Comparison of ENCODE assay signal across 29 cellular contexts in the genomic region with DNA sequence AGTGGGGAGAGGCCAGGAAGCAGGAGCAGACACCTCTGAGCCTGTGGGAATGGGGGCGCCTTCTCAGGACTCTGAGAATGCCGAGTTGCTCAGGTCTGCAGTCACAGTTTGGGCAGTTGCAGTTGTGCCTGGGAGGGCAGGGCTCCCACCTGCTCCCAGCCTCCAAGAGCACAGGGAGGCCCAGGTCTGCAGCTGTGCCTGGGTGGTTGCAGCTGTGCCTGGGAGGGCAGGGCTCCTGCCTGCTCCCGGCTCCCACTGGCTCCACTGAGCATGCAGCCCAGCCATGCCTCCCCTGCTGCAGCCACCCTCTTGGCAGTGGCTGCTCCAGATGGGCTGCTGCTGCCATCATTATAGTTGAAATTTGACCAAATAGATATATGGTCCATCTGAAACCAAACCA.
"Had no signal": no experiment of that assay in that cellular context is flagged by ENCODE, and none has a peak within 500 bp of the region (broad histone marks: within the 10 kb centered on the region; RNA-seq: fewer than 3 reads in every experiment).

No MANE protein-coding gene starts in this region.

- H3K27ac ChIP-seq: adrenal gland, KMS-11, Peyer's patch had no signal

- ATAC-seq: activated CD8-positive, alpha-beta T cell treated with anti-CD3 and anti-CD28 coated beads, Interleukin-2, amount 10 ng/mL, durations not matched to agents 7 days and 5 days; PC-3 had no signal

- H3K36me3 ChIP-seq: adrenal gland, Peyer's patch had no signal

- H3K4me1 Mint-ChIP-seq: brain had no signal

- H3K27me3 ChIP-seq: adrenal gland, Peyer's patch had no signal

- H3K9me3 ChIP-seq: Peyer's patch had no signal

- H3K27me3 Mint-ChIP-seq: activated CD4-positive, alpha-beta T cell treated with anti-CD3 and anti-CD28 coated beads, Interleukin-2, amount 10 ng/mL, durations not matched to agents 7 days and 5 days; activated naive CD4-positive, alpha-beta T cell treated with anti-CD3 and anti-CD28 coated beads, Interleukin-2, amount 10 ng/mL, durations not matched to agents 7 days and 5 days; activated naive CD8-positive, alpha-beta T cell treated with anti-CD3 and anti-CD28 coated beads, Interleukin-2, amount 10 ng/mL, durations not matched to agents 7 days and 5 days; activated T-cell treated with anti-CD3 and anti-CD28 coated beads, Interleukin-2, amount 50 U/mL, for 24 hours had no signal

- H3K27ac Mint-ChIP-seq: activated CD4-positive, alpha-beta T cell treated with anti-CD3 and anti-CD28 coated beads, Interleukin-2, amount 10 ng/mL, durations not matched to agents 7 days and 5 days; activated CD8-positive, alpha-beta T cell treated with anti-CD3 and anti-CD28 coated beads, Interleukin-2, amount 10 ng/mL, durations not matched to agents 7 days and 5 days; activated naive CD4-positive, alpha-beta T cell treated with anti-CD3 and anti-CD28 coated beads, Interleukin-2, amount 10 ng/mL, durations not matched to agents 7 days and 5 days; activated naive CD8-positive, alpha-beta T cell treated with anti-CD3 and anti-CD28 coated beads, Interleukin-2, amount 10 ng/mL, durations not matched to agents 7 days and 5 days; activated T-cell treated with anti-CD3 and anti-CD28 coated beads, Interleukin-2, amount 50 U/mL, for 24 hours; activated T-helper 2 cell treated with anti-CD3 and anti-CD28 coated beads, Interferon-gamma antibody, Interleukin-2, Interleukin-4, amounts not matched to agents 10 μg/mL and 5 μg/mL and 100 μg/mL, durations not matched to agents 14 hours and 24 hours and 36 hours; brain; T-helper 2 cell treated with Interferon-gamma antibody and Interleukin-4, amounts not matched to agents 5 μg/mL and 100 μg/mL, for 36 hours had no signal

- H3K36me3 Mint-ChIP-seq: activated naive CD8-positive, alpha-beta T cell treated with anti-CD3 and anti-CD28 coated beads, Interleukin-2, amount 10 ng/mL, durations not matched to agents 7 days and 5 days; brain had no signal

- H3K9me3 Mint-ChIP-seq: activated CD4-positive, alpha-beta T cell treated with anti-CD3 and anti-CD28 coated beads, Interleukin-2, amount 10 ng/mL, durations not matched to agents 7 days and 5 days; activated naive CD4-positive, alpha-beta T cell treated with anti-CD3 and anti-CD28 coated beads, Interleukin-2, amount 10 ng/mL, durations not matched to agents 7 days and 5 days; activated T-cell treated with anti-CD3 and anti-CD28 coated beads, Interleukin-2, amount 50 U/mL, for 24 hours; activated T-helper 2 cell treated with anti-CD3 and anti-CD28 coated beads, Interferon-gamma antibody, Interleukin-2, Interleukin-4, amounts not matched to agents 10 μg/mL and 5 μg/mL and 100 μg/mL, durations not matched to agents 14 hours and 24 hours and 36 hours; T-helper 2 cell treated with Interferon-gamma antibody and Interleukin-4, amounts not matched to agents 5 μg/mL and 100 μg/mL, for 36 hours had no signal

- H3K4me1 ChIP-seq: adrenal gland, Peyer's patch had no signal

- H3K4me3 Mint-ChIP-seq: activated CD4-positive, alpha-beta T cell treated with anti-CD3 and anti-CD28 coated beads, Interleukin-2, amount 10 ng/mL, durations not matched to agents 7 days and 5 days; activated CD8-positive, alpha-beta T cell treated with anti-CD3 and anti-CD28 coated beads, Interleukin-2, amount 10 ng/mL, durations not matched to agents 7 days and 5 days; activated naive CD4-positive, alpha-beta T cell treated with anti-CD3 and anti-CD28 coated beads, Interleukin-2, amount 10 ng/mL, durations not matched to agents 7 days and 5 days; activated naive CD8-positive, alpha-beta T cell treated with anti-CD3 and anti-CD28 coated beads, Interleukin-2, amount 10 ng/mL, durations not matched to agents 7 days and 5 days; activated T-cell treated with anti-CD3 and anti-CD28 coated beads, Interleukin-2, amount 50 U/mL, for 24 hours; brain; T-helper 2 cell treated with Interferon-gamma antibody and Interleukin-4, amounts not matched to agents 5 μg/mL and 100 μg/mL, for 36 hours had no signal

- DNase-seq: activated CD4-positive, alpha-beta T cell treated with anti-CD3 and anti-CD28 coated beads, Interleukin-2, amount 10 ng/mL, durations not matched to agents 7 days and 5 days; activated CD4-positive, alpha-beta T cell treated with anti-CD3 and anti-CD28 coated beads, Interleukin-2, amount 50 U/mL, for 48 hours; activated CD8-positive, alpha-beta T cell treated with anti-CD3 and anti-CD28 coated beads, Interleukin-2, amount 10 ng/mL, durations not matched to agents 7 days and 5 days; activated gamma-delta T cell treated with Interleukin-2 at 50 U/mL for 16 hours; activated naive CD4-positive, alpha-beta T cell treated with anti-CD3 and anti-CD28 coated beads, Interleukin-2, amount 10 ng/mL, durations not matched to agents 7 days and 5 days; activated naive CD8-positive, alpha-beta T cell treated with anti-CD3 and anti-CD28 coated beads, Interleukin-2, amount 10 ng/mL, durations not matched to agents 7 days and 5 days; activated T-cell treated with anti-CD3 and anti-CD28 coated beads, Interleukin-2, amount 50 U/mL, for 24 hours; adrenal gland; caudate nucleus; cerebellar nuclear complex; NCI-H1105; NCI-H1417 treated with DMSO at 0.1 percent for 48 hours; NCI-H1930; NCI-H2081 treated with DMSO at 0.1 percent for 48 hours; NCI-H226; NCI-H446 treated with DMSO at 0.1 percent for 48 hours; NCI-H524; NCI-H69; NCI-H82; NK-92 treated with Interleukin-12 subunit alpha and Interleukin-12 subunit beta, amount 100 ng/mL, for 24 hours; PC-3; Peyer's patch; RPMI8226; SHP77 treated with DMSO at 0.1 percent for 48 hours; SW 1271 had no signal

- H3K4me3 ChIP-seq: adrenal gland, Peyer's patch had no signal
